Comparison of ENCODE assay signal across 8 cellular contexts in the genomic region with DNA sequence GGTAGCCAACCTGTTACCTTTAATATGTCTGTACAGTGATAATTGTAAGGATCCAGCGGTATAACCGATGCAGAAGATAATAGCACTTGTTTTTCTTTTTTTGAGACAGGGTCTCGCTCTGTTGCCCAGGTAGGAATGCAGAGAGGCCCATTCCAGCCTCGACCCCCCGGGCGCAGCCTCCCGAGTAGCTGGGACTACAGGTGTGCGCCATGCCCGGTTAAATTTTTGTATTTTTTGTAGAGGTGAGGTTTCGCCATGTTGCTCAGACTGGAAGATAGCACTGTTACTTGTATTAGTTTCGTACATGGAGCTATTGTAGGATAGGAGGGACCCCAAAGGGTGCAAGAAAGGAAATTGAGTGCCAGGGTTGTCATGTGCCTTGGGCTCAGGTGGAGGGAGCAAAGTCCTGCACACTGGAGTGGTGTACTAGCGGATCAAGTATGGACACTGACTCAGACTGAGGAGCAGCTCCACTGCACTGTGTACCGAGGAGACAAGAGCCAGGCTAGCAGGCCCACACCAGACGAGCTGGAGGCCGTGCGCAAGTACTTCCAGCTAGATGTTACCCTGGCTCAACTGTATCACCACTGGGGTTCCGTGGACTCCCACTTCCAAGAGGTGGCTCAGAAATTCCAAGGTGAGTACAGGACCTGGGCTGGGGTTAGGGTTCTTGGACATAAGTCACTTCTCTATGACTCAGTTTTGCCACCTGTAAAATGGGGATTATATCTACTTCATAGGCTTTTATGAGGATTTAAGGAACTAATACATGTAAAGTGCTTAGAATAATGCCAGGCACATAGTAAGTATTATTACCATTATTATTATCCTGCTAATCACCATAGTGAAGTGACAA. TPM values are rescaled to one million over a fixed set of nuclear protein-coding genes. Genes with fewer than 3 reads are reported as not detected.
DNase-seq lines count a peak whose midpoint lies in the region; ATAC-seq and TF ChIP-seq lines count a peak whose summit lies in the region.

No MANE protein-coding gene starts in this region.

- TF ChIP-seq CTCF in cardiac muscle cell (IDR thresholded peaks at IDR 0.05; ENCODE audit: low read depth, low read length), result no peak

- H3K36me3 Mint-ChIP-seq in activated T-cell treated with anti-CD3 and anti-CD28 coated beads, Interleukin-2, amount 50 U/mL, for 72 hours (ENCODE audit: insufficient read depth in 2 of 2), result peaks cover 1 to 34% of the 10 kb centered on the region in 2 donors
- H3K36me3 Mint-ChIP-seq in stimulated activated effector memory CD8-positive, alpha-beta T cell treated with anti-CD3 and anti-CD28 coated beads, Interleukin-12 subunit alpha, Interleukin-12 subunit beta, amount 100 ng/mL, for 72 hours, result peaks cover 100% of the 10 kb centered on the region

- H3K4me3 Mint-ChIP-seq in activated T-cell treated with anti-CD3 and anti-CD28 coated beads, Interleukin-2, amount 50 U/mL, for 72 hours, result peak overlapping the region; percentile 88 to 97
- peak overlapping the region; percentile 91 for H3K4me3 Mint-ChIP-seq in stimulated activated effector memory CD8-positive, alpha-beta T cell treated with anti-CD3 and anti-CD28 coated beads, Interleukin-12 subunit alpha, Interleukin-12 subunit beta, amount 100 ng/mL, for 72 hours

- H3K4me3 ChIP-seq in cardiac muscle cell (peak overlapping the region; percentile 44), iPS-18a (ENCODE audit: low read length) (peak overlapping the region; percentile 80)

- no peak for ATAC-seq in Right ventricle myocardium inferior
- no peak for ATAC-seq in activated T-cell treated with anti-CD3 and anti-CD28 coated beads, Interleukin-2, amount 50 U/mL, for 72 hours (replicated peaks in 1 of 2)
- ATAC-seq in stimulated activated effector memory CD8-positive, alpha-beta T cell treated with anti-CD3 and anti-CD28 coated beads, Interleukin-12 subunit alpha, Interleukin-12 subunit beta, amount 100 ng/mL, for 72 hours, result no peak

- H3K36me3 ChIP-seq in cardiac muscle cell (peaks cover 20% of the 10 kb centered on the region), iPS-18a (ENCODE audit: control insufficient read depth, low read depth, low read length) (peaks cover 37% of the 10 kb centered on the region)

- H3K9me3 ChIP-seq in cardiac muscle cell (ENCODE audit: low read depth), result no peaks in the 10 kb centered on the region
- no peaks in the 10 kb centered on the region for H3K9me3 ChIP-seq in iPS-18a (ENCODE audit: control insufficient read depth, low read depth, low read length)

- H3K4me1 Mint-ChIP-seq in activated T-cell treated with anti-CD3 and anti-CD28 coated beads, Interleukin-2, amount 50 U/mL, for 72 hours (ENCODE audit: low read depth), result peaks cover 77% of the 10 kb centered on the region
- H3K4me1 Mint-ChIP-seq in stimulated activated effector memory CD8-positive, alpha-beta T cell treated with anti-CD3 and anti-CD28 coated beads, Interleukin-12 subunit alpha, Interleukin-12 subunit beta, amount 100 ng/mL, for 72 hours, result peaks cover 64% of the 10 kb centered on the region

- peak overlapping the region; percentile 62 for H3K9ac ChIP-seq in iPS-18a (ENCODE audit: low read length)

- intact Hi-C loops in Right ventricle myocardium inferior (cut with DNase I), result no loop called here

- no peaks in the 10 kb centered on the region for H3K27me3 Mint-ChIP-seq in activated T-cell treated with anti-CD3 and anti-CD28 coated beads, Interleukin-2, amount 50 U/mL, for 72 hours (ENCODE audit: low read depth)

- DNase-seq in cardiac muscle cell (ENCODE audit: low read depth in 1 of 2, low spot score in 1 of 2), result no peak
- no peak for DNase-seq in Right ventricle myocardium inferior (ENCODE audit: missing footprints)
- no peak for DNase-seq in activated T-cell treated with anti-CD3 and anti-CD28 coated beads, Interleukin-2, amount 50 U/mL, for 72 hours
- peak in 1 of 2 donors; percentile 59 for DNase-seq in stimulated activated effector memory CD8-positive, alpha-beta T cell treated with anti-CD3 and anti-CD28 coated beads, Interleukin-12 subunit alpha, Interleukin-12 subunit beta, amount 100 ng/mL, for 72 hours (ENCODE audit: low spot score in 2 of 2)
- no peak for DNase-seq in DMS114 treated with DMSO at 0.1 percent for 48 hours (lab: John Stamatoyannopoulos, UW; ENCODE audit: unreplicated experiment)
- DNase-seq in NK-92 treated with Interleukin-12 subunit alpha and Interleukin-12 subunit beta, amount 100 ng/mL, for 24 hours (lab: John Stamatoyannopoulos, UW), result no peak
- DNase-seq in NCI-H510A treated with DMSO at 0.1 percent for 48 hours (lab: John Stamatoyannopoulos, UW), result no peak

- H3K4me1 ChIP-seq in cardiac muscle cell (ENCODE audit: low read depth), result peaks cover 5% of the 10 kb centered on the region
- H3K4me1 ChIP-seq in iPS-18a (ENCODE audit: control insufficient read depth, low read depth, low read length), result no peaks in the 10 kb centered on the region

- H3K27me3 ChIP-seq in cardiac muscle cell, result no peaks in the 10 kb centered on the region
- no peaks in the 10 kb centered on the region for H3K27me3 ChIP-seq in iPS-18a (ENCODE audit: control insufficient read depth, insufficient read depth, low read length)

- peak overlapping the region; percentile 87 for H3K27ac Mint-ChIP-seq in activated T-cell treated with anti-CD3 and anti-CD28 coated beads, Interleukin-2, amount 50 U/mL, for 72 hours
- peak overlapping the region; percentile 91 for H3K27ac Mint-ChIP-seq in stimulated activated effector memory CD8-positive, alpha-beta T cell treated with anti-CD3 and anti-CD28 coated beads, Interleukin-12 subunit alpha, Interleukin-12 subunit beta, amount 100 ng/mL, for 72 hours

- H3K27ac ChIP-seq in cardiac muscle cell, result peak overlapping the region; percentile 18
- no peak overlapping the region for H3K27ac ChIP-seq in iPS-18a (ENCODE audit: low read length)

- H3K9me3 Mint-ChIP-seq in activated T-cell treated with anti-CD3 and anti-CD28 coated beads, Interleukin-2, amount 50 U/mL, for 72 hours, result no peaks in the 10 kb centered on the region
- no peaks in the 10 kb centered on the region for H3K9me3 Mint-ChIP-seq in stimulated activated effector memory CD8-positive, alpha-beta T cell treated with anti-CD3 and anti-CD28 coated beads, Interleukin-12 subunit alpha, Interleukin-12 subunit beta, amount 100 ng/mL, for 72 hours

RNA-seq across cellular contexts. Expression of a gene that starts 1.0 kb away (rescaled TPM):
- 30.7 and 32.1 TPM in 2 replicates for total RNA-seq in cardiac muscle cell
- polyA plus RNA-seq in cardiac muscle cell, result 34.5 and 45.9 TPM in 2 replicates
- total RNA-seq in Right ventricle myocardium inferior, result 10.5 TPM
- 10 to 100 TPM; 31.0 to 33.4 TPM for total RNA-seq in activated T-cell treated with anti-CD3 and anti-CD28 coated beads, Interleukin-2, amount 50 U/mL, for 72 hours

RNA-seq across cellular contexts. Expression of a gene that starts 19.0 kb away (rescaled TPM):
- total RNA-seq in cardiac muscle cell, result 23.7 and 24.6 TPM in 2 replicates
- 20.4 and 29.1 TPM in 2 replicates for polyA plus RNA-seq in cardiac muscle cell
- total RNA-seq in Right ventricle myocardium inferior, result 18.4 TPM
- 10 to 100 TPM; 38.6 to 47.4 TPM for total RNA-seq in activated T-cell treated with anti-CD3 and anti-CD28 coated beads, Interleukin-2, amount 50 U/mL, for 72 hours

RNA-seq across cellular contexts. Expression of a gene that starts 19.2 kb away (rescaled TPM):
- 15.7 and 17.3 TPM in 2 replicates for total RNA-seq in cardiac muscle cell
- polyA plus RNA-seq in cardiac muscle cell, result 11.1 and 11.4 TPM in 2 replicates
- 10.9 TPM for total RNA-seq in Right ventricle myocardium inferior
- total RNA-seq in activated T-cell treated with anti-CD3 and anti-CD28 coated beads, Interleukin-2, amount 50 U/mL, for 72 hours, result 10 to 100 TPM; 34.6 to 42.7 TPM

RNA-seq across cellular contexts. Expression of a gene that starts 41.5 kb away (rescaled TPM):
- total RNA-seq in cardiac muscle cell, result 137 and 141 TPM in 2 replicates
- 91.3 and 97.2 TPM in 2 replicates for polyA plus RNA-seq in cardiac muscle cell
- total RNA-seq in Right ventricle myocardium inferior, result 48.4 TPM
- 100 to 1,000 TPM; 105 to 112 TPM for total RNA-seq in activated T-cell treated with anti-CD3 and anti-CD28 coated beads, Interleukin-2, amount 50 U/mL, for 72 hours

RNA-seq across cellular contexts. Expression of a gene that starts 42.1 kb away (rescaled TPM):
- total RNA-seq in cardiac muscle cell, result 114 and 136 TPM in 2 replicates
- 111 and 138 TPM in 2 replicates for polyA plus RNA-seq in cardiac muscle cell
- total RNA-seq in Right ventricle myocardium inferior, result 70.8 TPM
- 100 to 1,000 TPM; 168 to 176 TPM for total RNA-seq in activated T-cell treated with anti-CD3 and anti-CD28 coated beads, Interleukin-2, amount 50 U/mL, for 72 hours
